Comparison of ENCODE assay signal across 8 cellular contexts in genomic region chr5:74684900-74685851, GRCh38. TPM values are rescaled to one million over a fixed set of nuclear protein-coding genes. Genes with fewer than 3 reads are reported as not detected.
DNase-seq lines count a peak whose midpoint lies in the region; ATAC-seq, FAIRE-seq and TF ChIP-seq lines count a peak whose summit lies in the region.

Gene HEXB (plus strand): TSS chr5:74685233. CDS start chr5:74685261, 28 bp downstream.

- peak; percentile 42 for TF ChIP-seq CTCF in endodermal cell (conservative IDR thresholded peaks at IDR 0.05)

- H3K4me1 Mint-ChIP-seq in CD4-positive, alpha-beta memory T cell, result peaks cover 22 to 35% (median 26%) of the 10 kb centered on the region in 4 donors
- H3K4me1 Mint-ChIP-seq in endodermal cell, result peaks cover 16% of the 10 kb centered on the region

- peaks cover 26% of the 10 kb centered on the region for H3K4me1 ChIP-seq in CD4-positive, alpha-beta memory T cell (ENCODE audit: insufficient read depth, low read length)
- peaks cover 4% of the 10 kb centered on the region for H3K4me1 ChIP-seq in endodermal cell (ENCODE audit: control insufficient read depth, insufficient read depth, low read length)

- ATAC-seq in HG03439 (IDR thresholded peaks at IDR 0.05; ENCODE audit: unreplicated experiment), result peak; percentile 86

- no peaks in the 10 kb centered on the region for H3K27me3 Mint-ChIP-seq in CD4-positive, alpha-beta memory T cell
- no peaks in the 10 kb centered on the region for H3K27me3 Mint-ChIP-seq in endodermal cell (ENCODE audit: insufficient read depth)

- peak; percentile 87 for FAIRE-seq in GM19239 (lab: Jason Lieb, UNC)

- H3K9me3 Mint-ChIP-seq in CD4-positive, alpha-beta memory T cell, result peaks cover 0 to 2% (median 0%) of the 10 kb centered on the region in 8 donors
- no peaks in the 10 kb centered on the region for H3K9me3 Mint-ChIP-seq in endodermal cell

- peaks cover 4 to 15% of the 10 kb centered on the region in 2 donors for H3K36me3 Mint-ChIP-seq in CD4-positive, alpha-beta memory T cell
- no peaks in the 10 kb centered on the region for H3K36me3 Mint-ChIP-seq in endodermal cell (ENCODE audit: low read depth)

- peaks cover 3% of the 10 kb centered on the region for H3K27me3 ChIP-seq in CD4-positive, alpha-beta memory T cell (ENCODE audit: insufficient read depth, low read length)
- peaks cover 8% of the 10 kb centered on the region for H3K27me3 ChIP-seq in endodermal cell (ENCODE audit: control insufficient read depth, insufficient read depth, low read length, poor library complexity, severe bottlenecking)

- CTCF ChIA-PET in CD4-positive, alpha-beta memory T cell (lab: Charles Lee; ENCODE audit: partially characterized antibody), result interaction anchor here (0.9 kb wide), 1 partner anchor 12 kb away, joined by 5 read pairs; no protein-coding TSS in a partner anchor

- peak within 1 kb of the TSS; percentile 68 to 92 (median 84) for H3K27ac Mint-ChIP-seq in CD4-positive, alpha-beta memory T cell
- no peak within 1 kb of the TSS for H3K27ac Mint-ChIP-seq in endodermal cell

- peak within 1 kb of the TSS; percentile 61 to 71 for H3K4me3 ChIP-seq in CD4-positive, alpha-beta memory T cell (ENCODE audit: low read length in 2 of 2)
- H3K4me3 ChIP-seq in endodermal cell (ENCODE audit: low read length), result peak within 1 kb of the TSS; percentile 90

- H3K36me3 ChIP-seq in CD4-positive, alpha-beta memory T cell (ENCODE audit: insufficient read depth, low read length), result peaks cover 4% of the 10 kb centered on the region
- H3K36me3 ChIP-seq in endodermal cell (ENCODE audit: control insufficient read depth, insufficient read depth, low read length), result no peaks in the 10 kb centered on the region

- peak within 1 kb of the TSS; percentile 73 for H3K27ac ChIP-seq in CD4-positive, alpha-beta memory T cell (ENCODE audit: low read depth, low read length)
- no peak within 1 kb of the TSS for H3K27ac ChIP-seq in endodermal cell (ENCODE audit: low read depth, low read length)

- peak within 1 kb of the TSS; percentile 79 to 92 (median 88) for H3K4me3 Mint-ChIP-seq in CD4-positive, alpha-beta memory T cell
- peak within 1 kb of the TSS; percentile 54 for H3K4me3 Mint-ChIP-seq in endodermal cell

- DNase-seq in CD4-positive, alpha-beta memory T cell, result peak; percentile 72 to 83 (median 78)
- peak; percentile 60 for DNase-seq in GM19239 (ENCODE audit: insufficient read length, low spot score)
- DNase-seq in NOMO-1 treated with dmso at 0.1 percent for 144 hours (lab: John Stamatoyannopoulos, UW; ENCODE audit: unreplicated experiment), result peak; percentile 76
- peak; percentile 45 for DNase-seq in activated CD8-positive, alpha-beta memory T cell treated with anti-CD3 and anti-CD28 coated beads, Interleukin-2, amount 50 U/mL, for 1 hour (ENCODE audit: extremely low read depth)
- DNase-seq in endodermal cell, result peak; percentile 97
- DNase-seq in mesenteric fat pad (ENCODE audit: low spot score), result peak; percentile 98
- peak; percentile 64 for DNase-seq in stimulated activated CD8-positive, alpha-beta memory T cell treated with anti-CD3 and anti-CD28 coated beads, Interleukin-15, amount 100 ng/mL, for 1 hour (ENCODE audit: low read depth)

- H3K9me3 ChIP-seq in CD4-positive, alpha-beta memory T cell (ENCODE audit: control insufficient read depth in 1 of 2, low read length in 2 of 2), result no peaks in the 10 kb centered on the region
- no peaks in the 10 kb centered on the region for H3K9me3 ChIP-seq in endodermal cell (ENCODE audit: control insufficient read depth, low read length)

- H3K9ac ChIP-seq in endodermal cell (ENCODE audit: extremely low read depth, low read length, poor library complexity, severe bottlenecking), result peak within 1 kb of the TSS; percentile 68

- WGBS in endodermal cell (ENCODE audit: insufficient coverage in 1 of 2, insufficient read length in 1 of 2), 2 experiments, result 6 to 12% methylated on average over 19 to 78 of the region's 78 CpGs

- intact Hi-C loops in CD4-positive, alpha-beta memory T cell (cut with micrococcal nuclease), result loop anchor here (1.0 to 2.0 kb wide), 2 partner anchors 45 to 652 kb away; partner anchors contain the start of genes ENC1 and HMGCR

- POLR2A ChIA-PET in CD4-positive, alpha-beta memory T cell (lab: Charles Lee; ENCODE audit: partially characterized antibody), result interaction anchor here (0.6 to 1.2 kb wide), 2 partner anchors 18 to 30 kb away, joined by 3 read pairs; no protein-coding TSS in a partner anchor

RNA-seq across cellular contexts. Expression of gene HEXB, which starts in this region (rescaled TPM):
- 10 to 100 TPM; 62.3 to 70.9 TPM for total RNA-seq in CD4-positive, alpha-beta memory T cell
- polyA plus RNA-seq in CD4-positive, alpha-beta memory T cell, result 100 to 1,000 TPM in 1 of 2 donors, 10 to 100 TPM in 1; 92.6 to 200 TPM
- total RNA-seq in endodermal cell (100 to 1,000 TPM in 1 of 2 donors, 10 to 100 TPM in 1; 68.4 to 112 TPM), mesenteric fat pad (168 TPM)
- 47.2 TPM for polyA plus RNA-seq in endodermal cell (2013, experiment 1 of 2)
- 42.9 TPM for polyA plus RNA-seq in endodermal cell (2013, experiment 2 of 2)

Comparison
In these comparisons a context has a peak if more than half of its experiments do, and no peak if none do; other contexts are left out.
1. DNase-seq: peak in every context shown above with its lines; median percentile 98 in mesenteric fat pad; 97 in endodermal cell; 78 in CD4-positive, alpha-beta memory T cell; 76 in NOMO-1 treated with dmso at 0.1 percent for 144 hours; 64 in stimulated activated CD8-positive, alpha-beta memory T cell treated with anti-CD3 and anti-CD28 coated beads, Interleukin-15, amount 100 ng/mL, for 1 hour; 60 in GM19239; 45 in activated CD8-positive, alpha-beta memory T cell treated with anti-CD3 and anti-CD28 coated beads, Interleukin-2, amount 50 U/mL, for 1 hour.